ENCODE assay signal across 1 cellular context in the genomic region with DNA sequence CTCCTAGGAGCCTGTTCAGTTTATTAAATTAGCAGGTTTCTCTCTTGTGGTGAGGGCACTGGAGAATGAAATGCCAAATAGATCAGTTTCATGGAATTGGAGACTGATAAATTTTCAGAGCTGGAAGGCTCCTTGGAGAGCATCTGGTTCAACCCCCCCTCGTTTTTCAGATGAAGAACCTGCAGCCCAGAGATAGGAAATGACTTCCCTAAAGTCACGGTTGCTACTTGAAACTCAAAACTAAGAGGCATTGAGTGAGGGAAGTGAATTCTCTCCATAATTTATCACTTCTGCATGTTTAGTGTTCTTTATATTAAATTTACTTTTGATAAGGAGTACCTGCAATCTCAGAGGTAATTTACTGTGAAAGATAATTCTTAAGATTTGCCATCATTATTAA.
TF ChIP-seq lines count a peak whose summit lies in the region.

No MANE protein-coding gene starts in this region.

TF ChIP-seq in K562, 482 proteins besides CTCF, POLR2A, EP300 and RAD21 (continued from another document and continues in another):
- TF ChIP-seq ZNF740 (CRISPR knock-in tag; IDR thresholded peaks at IDR 0.05) (no peak), ZNF740 (tag; IDR thresholded peaks at IDR 0.05) (0 out of 4 replicates have a peak, but pooled peaks of 1 of the 2 experiments have one; percentile 44), KAT8 (IDR thresholded peaks at IDR 0.05; ENCODE audit: low read depth) (no peak), SREBF2 (CRISPR knock-in tag; IDR thresholded peaks at IDR 0.05) (no peak), MAFF (IDR thresholded peaks at IDR 0.05; ENCODE audit: low read length) (no peak), RBM22 (IDR thresholded peaks at IDR 0.05; ENCODE audit: low read depth, low read length, poor library complexity, severe bottlenecking) (no peak), MTA3 (IDR thresholded peaks at IDR 0.05; ENCODE audit: borderline replicate concordance) (no peak), HDAC2 (IDR thresholded peaks at IDR 0.05) (0 out of 2 replicates have a peak, but pooled peaks have one; percentile 44), PCBP1 (IDR thresholded peaks at IDR 0.05; ENCODE audit: low read depth, low read length, poor library complexity, severe bottlenecking) (no peak), MYC (IDR thresholded peaks at IDR 0.05; ENCODE audit: low read depth, low read length) (no peak), MYC (CRISPR knock-in tag; IDR thresholded peaks at IDR 0.05; ENCODE audit: borderline replicate concordance, low read depth) (no peak), SMC3 (conservative IDR thresholded peaks at IDR 0.05; ENCODE audit: insufficient read depth, low read depth, low read length) (no peak), CBX1 (IDR thresholded peaks at IDR 0.05; ENCODE audit: low read depth) (no peak), ARID1B (IDR thresholded peaks at IDR 0.05) (peak; percentile 91), ZNF408 (CRISPR knock-in tag; IDR thresholded peaks at IDR 0.05; ENCODE audit: low read depth) (no peak), PTTG1 (tag; IDR thresholded peaks at IDR 0.05; ENCODE audit: low read depth) (no peak), CBFA2T3 (IDR thresholded peaks at IDR 0.05) (peak; percentile 83), TBL1XR1 (IDR thresholded peaks at IDR 0.05; ENCODE audit: low read length in 2 of 2) (peak in 1 of 2 experiments; percentile 33; a peak in 1 of 4 replicates), SRF (CRISPR knock-in tag; IDR thresholded peaks at IDR 0.05) (no peak), PRPF4 (IDR thresholded peaks at IDR 0.05; ENCODE audit: insufficient read depth, low read depth, low read length, poor library complexity, severe bottlenecking) (no peak), KDM1A (IDR thresholded peaks at IDR 0.05) (peak; percentile 8 to 27; a peak in 1 of 4 replicates), PML (IDR thresholded peaks at IDR 0.05; ENCODE audit: low read length) (peak; percentile 70; the same call in 1 of the 2 replicates), MXI1 (IDR thresholded peaks at IDR 0.05; ENCODE audit: low read depth, low read length) (no peak), PURB (CRISPR knock-in tag; IDR thresholded peaks at IDR 0.05; ENCODE audit: low read depth) (no peak), SMARCC2 (IDR thresholded peaks at IDR 0.05; ENCODE audit: low read depth) (peak; percentile 49; the same call in 1 of the 2 replicates), ZNF232 (CRISPR knock-in tag; IDR thresholded peaks at IDR 0.05) (no peak), CBX8 (IDR thresholded peaks at IDR 0.05; ENCODE audit: borderline replicate concordance, extremely low read depth, low read depth, low read length, poor library complexity, severe bottlenecking) (no peak), ZNF764 (CRISPR knock-in tag; IDR thresholded peaks at IDR 0.05; ENCODE audit: low read depth) (no peak), NFIC (IDR thresholded peaks at IDR 0.05) (no peak; the same call in 1 of the 2 replicates), SMARCE1 (IDR thresholded peaks at IDR 0.05) (peak; percentile 40; the same call in 1 of the 2 replicates), SMARCA4 (IDR thresholded peaks at IDR 0.05) (peak; percentile 88), POLR2AphosphoS5 (IDR thresholded peaks at IDR 0.05; ENCODE audit: control insufficient read depth, insufficient read depth, low read depth, low read length) (peak; percentile 60), HLTF (IDR thresholded peaks at IDR 0.05) (no peak), NFE2 (IDR thresholded peaks at IDR 0.05; ENCODE audit: low read depth) (0 out of 2 replicates have a peak, but pooled peaks have one; percentile 8), ELF2 (CRISPR knock-in tag; IDR thresholded peaks at IDR 0.05) (no peak), PATZ1 (CRISPR knock-in tag; IDR thresholded peaks at IDR 0.05; ENCODE audit: borderline replicate concordance) (no peak), DMBX1 (CRISPR knock-in tag; IDR thresholded peaks at IDR 0.05; ENCODE audit: borderline replicate concordance) (no peak), TGIF2 (CRISPR knock-in tag; IDR thresholded peaks at IDR 0.05) (no peak), KLF16 (IDR thresholded peaks at IDR 0.05) (peak; percentile 67; the same call in 1 of the 2 replicates), JUND (IDR thresholded peaks at IDR 0.05; ENCODE audit: borderline replicate concordance, low read depth, low read length) (peak; percentile 11; the same call in 1 of the 2 replicates), JUND (tag; IDR thresholded peaks at IDR 0.05; ENCODE audit: borderline replicate concordance, low read depth, low read length) (no peak; the same call in 2 of the 3 replicates), TCF3 (CRISPR knock-in tag; IDR thresholded peaks at IDR 0.05) (peak; percentile 83), GATA2 (CRISPR knock-in tag; IDR thresholded peaks at IDR 0.05) (peak; percentile 44; the same call in 1 of the 2 replicates), HMG20B (CRISPR knock-in tag; IDR thresholded peaks at IDR 0.05) (no peak), SP1 (CRISPR knock-in tag; IDR thresholded peaks at IDR 0.05) (no peak), CXXC5 (CRISPR knock-in tag; IDR thresholded peaks at IDR 0.05) (peak; percentile 38; the same call in 1 of the 2 replicates), NONO (IDR thresholded peaks at IDR 0.05; ENCODE audit: low read depth in 2 of 2, low read length in 1 of 2) (0 out of 4 replicates have a peak, but pooled peaks of 1 of the 2 experiments have one; percentile 33), RCOR1 (IDR thresholded peaks at IDR 0.05; ENCODE audit: borderline replicate concordance in 1 of 2, low read depth in 2 of 2, low read length in 2 of 2) (peak in 1 of 2 experiments; percentile 65; a peak in 1 of 4 replicates)
- TF ChIP-seq, protein P1, sequence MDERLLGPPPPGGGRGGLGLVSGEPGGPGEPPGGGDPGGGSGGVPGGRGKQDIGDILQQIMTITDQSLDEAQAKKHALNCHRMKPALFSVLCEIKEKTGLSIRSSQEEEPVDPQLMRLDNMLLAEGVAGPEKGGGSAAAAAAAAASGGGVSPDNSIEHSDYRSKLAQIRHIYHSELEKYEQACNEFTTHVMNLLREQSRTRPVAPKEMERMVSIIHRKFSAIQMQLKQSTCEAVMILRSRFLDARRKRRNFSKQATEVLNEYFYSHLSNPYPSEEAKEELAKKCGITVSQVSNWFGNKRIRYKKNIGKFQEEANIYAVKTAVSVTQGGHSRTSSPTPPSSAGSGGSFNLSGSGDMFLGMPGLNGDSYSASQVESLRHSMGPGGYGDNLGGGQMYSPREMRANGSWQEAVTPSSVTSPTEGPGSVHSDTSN (CRISPR knock-in tag; IDR thresholded peaks at IDR 0.05; ENCODE audit: low read depth) = no peak
- TF ChIP-seq, protein P1 (tag; conservative IDR thresholded peaks at IDR 0.05; ENCODE audit: low read depth) = peak; percentile 52; the same call in 1 of the 2 replicates
- TF ChIP-seq, protein P2, sequence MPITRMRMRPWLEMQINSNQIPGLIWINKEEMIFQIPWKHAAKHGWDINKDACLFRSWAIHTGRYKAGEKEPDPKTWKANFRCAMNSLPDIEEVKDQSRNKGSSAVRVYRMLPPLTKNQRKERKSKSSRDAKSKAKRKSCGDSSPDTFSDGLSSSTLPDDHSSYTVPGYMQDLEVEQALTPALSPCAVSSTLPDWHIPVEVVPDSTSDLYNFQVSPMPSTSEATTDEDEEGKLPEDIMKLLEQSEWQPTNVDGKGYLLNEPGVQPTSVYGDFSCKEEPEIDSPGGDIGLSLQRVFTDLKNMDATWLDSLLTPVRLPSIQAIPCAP (CRISPR knock-in tag; IDR thresholded peaks at IDR 0.05; ENCODE audit: borderline replicate concordance) = no peak
- TF ChIP-seq, protein P3, sequence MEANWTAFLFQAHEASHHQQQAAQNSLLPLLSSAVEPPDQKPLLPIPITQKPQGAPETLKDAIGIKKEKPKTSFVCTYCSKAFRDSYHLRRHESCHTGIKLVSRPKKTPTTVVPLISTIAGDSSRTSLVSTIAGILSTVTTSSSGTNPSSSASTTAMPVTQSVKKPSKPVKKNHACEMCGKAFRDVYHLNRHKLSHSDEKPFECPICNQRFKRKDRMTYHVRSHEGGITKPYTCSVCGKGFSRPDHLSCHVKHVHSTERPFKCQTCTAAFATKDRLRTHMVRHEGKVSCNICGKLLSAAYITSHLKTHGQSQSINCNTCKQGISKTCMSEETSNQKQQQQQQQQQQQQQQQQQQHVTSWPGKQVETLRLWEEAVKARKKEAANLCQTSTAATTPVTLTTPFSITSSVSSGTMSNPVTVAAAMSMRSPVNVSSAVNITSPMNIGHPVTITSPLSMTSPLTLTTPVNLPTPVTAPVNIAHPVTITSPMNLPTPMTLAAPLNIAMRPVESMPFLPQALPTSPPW (CRISPR knock-in tag; IDR thresholded peaks at IDR 0.05) = peak; percentile 96
- TF ChIP-seq, protein P4, sequence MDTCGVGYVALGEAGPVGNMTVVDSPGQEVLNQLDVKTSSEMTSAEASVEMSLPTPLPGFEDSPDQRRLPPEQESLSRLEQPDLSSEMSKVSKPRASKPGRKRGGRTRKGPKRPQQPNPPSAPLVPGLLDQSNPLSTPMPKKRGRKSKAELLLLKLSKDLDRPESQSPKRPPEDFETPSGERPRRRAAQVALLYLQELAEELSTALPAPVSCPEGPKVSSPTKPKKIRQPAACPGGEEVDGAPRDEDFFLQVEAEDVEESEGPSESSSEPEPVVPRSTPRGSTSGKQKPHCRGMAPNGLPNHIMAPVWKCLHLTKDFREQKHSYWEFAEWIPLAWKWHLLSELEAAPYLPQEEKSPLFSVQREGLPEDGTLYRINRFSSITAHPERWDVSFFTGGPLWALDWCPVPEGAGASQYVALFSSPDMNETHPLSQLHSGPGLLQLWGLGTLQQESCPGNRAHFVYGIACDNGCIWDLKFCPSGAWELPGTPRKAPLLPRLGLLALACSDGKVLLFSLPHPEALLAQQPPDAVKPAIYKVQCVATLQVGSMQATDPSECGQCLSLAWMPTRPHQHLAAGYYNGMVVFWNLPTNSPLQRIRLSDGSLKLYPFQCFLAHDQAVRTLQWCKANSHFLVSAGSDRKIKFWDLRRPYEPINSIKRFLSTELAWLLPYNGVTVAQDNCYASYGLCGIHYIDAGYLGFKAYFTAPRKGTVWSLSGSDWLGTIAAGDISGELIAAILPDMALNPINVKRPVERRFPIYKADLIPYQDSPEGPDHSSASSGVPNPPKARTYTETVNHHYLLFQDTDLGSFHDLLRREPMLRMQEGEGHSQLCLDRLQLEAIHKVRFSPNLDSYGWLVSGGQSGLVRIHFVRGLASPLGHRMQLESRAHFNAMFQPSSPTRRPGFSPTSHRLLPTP (IDR thresholded peaks at IDR 0.05; ENCODE audit: borderline replicate concordance, extremely low read depth, insufficient read length) = no peak
- TF ChIP-seq, protein P5, sequence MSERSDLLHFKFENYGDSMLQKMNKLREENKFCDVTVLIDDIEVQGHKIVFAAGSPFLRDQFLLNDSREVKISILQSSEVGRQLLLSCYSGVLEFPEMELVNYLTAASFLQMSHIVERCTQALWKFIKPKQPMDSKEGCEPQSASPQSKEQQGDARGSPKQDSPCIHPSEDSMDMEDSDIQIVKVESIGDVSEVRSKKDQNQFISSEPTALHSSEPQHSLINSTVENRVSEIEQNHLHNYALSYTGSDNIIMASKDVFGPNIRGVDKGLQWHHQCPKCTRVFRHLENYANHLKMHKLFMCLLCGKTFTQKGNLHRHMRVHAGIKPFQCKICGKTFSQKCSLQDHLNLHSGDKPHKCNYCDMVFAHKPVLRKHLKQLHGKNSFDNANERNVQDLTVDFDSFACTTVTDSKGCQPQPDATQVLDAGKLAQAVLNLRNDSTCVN (CRISPR knock-in tag; IDR thresholded peaks at IDR 0.05) = no peak
